1 cellular context compared by ENCODE assay signal in genomic region chr6:13814938-13815575, GRCh38.
TF ChIP-seq lines count a peak whose summit lies in the region.

No MANE protein-coding gene starts in this region.

TF ChIP-seq in HepG2, 621 proteins besides CTCF, POLR2A, EP300 and RAD21 (continued from another document and continues in another):
- TF ChIP-seq ZBTB10 (CRISPR knock-in tag; IDR thresholded peaks at IDR 0.05; ENCODE audit: borderline replicate concordance): no peak
- no peak for TF ChIP-seq TBP (CRISPR knock-in tag; IDR thresholded peaks at IDR 0.05)
- no peak for TF ChIP-seq JUND (CRISPR knock-in tag; IDR thresholded peaks at IDR 0.05)
- no peak for TF ChIP-seq BCL3 (CRISPR knock-in tag; IDR thresholded peaks at IDR 0.05)
- peak; percentile 67 for TF ChIP-seq ZBTB40 (IDR thresholded peaks at IDR 0.05)
- TF ChIP-seq ZBTB40 (CRISPR knock-in tag; IDR thresholded peaks at IDR 0.05): no peak
- no peak for TF ChIP-seq ZNF639 (CRISPR knock-in tag; conservative IDR thresholded peaks at IDR 0.05)
- no peak for TF ChIP-seq ADNP (CRISPR knock-in tag; IDR thresholded peaks at IDR 0.05)
- TF ChIP-seq RARA (CRISPR knock-in tag; IDR thresholded peaks at IDR 0.05): 0 out of 2 replicates have a peak, but pooled peaks have one; percentile 0
- TF ChIP-seq AKNA (CRISPR knock-in tag; IDR thresholded peaks at IDR 0.05; ENCODE audit: borderline replicate concordance): no peak
- no peak for TF ChIP-seq CEBPZ (IDR thresholded peaks at IDR 0.05; ENCODE audit: low read length)
- TF ChIP-seq GRHL1 (CRISPR knock-in tag; conservative IDR thresholded peaks at IDR 0.05): no peak
- TF ChIP-seq ZKSCAN5 (CRISPR knock-in tag; IDR thresholded peaks at IDR 0.05): no peak
- TF ChIP-seq FOXK2 (IDR thresholded peaks at IDR 0.05): no peak
- no peak for TF ChIP-seq ZNF207 (IDR thresholded peaks at IDR 0.05; ENCODE audit: borderline replicate concordance)
- no peak for TF ChIP-seq FOXM1 (CRISPR knock-in tag; IDR thresholded peaks at IDR 0.05)
- TF ChIP-seq THAP9 (CRISPR knock-in tag; IDR thresholded peaks at IDR 0.05; ENCODE audit: borderline replicate concordance): no peak
- no peak for TF ChIP-seq IRF2 (CRISPR knock-in tag; IDR thresholded peaks at IDR 0.05)
- no peak for TF ChIP-seq ATAD3A (CRISPR knock-in tag; IDR thresholded peaks at IDR 0.05)
- no peak for TF ChIP-seq HDAC2 (CRISPR knock-in tag; IDR thresholded peaks at IDR 0.05)
- no peak for TF ChIP-seq CEBPG (CRISPR knock-in tag; IDR thresholded peaks at IDR 0.05)
- TF ChIP-seq POLR2AphosphoS2 (IDR thresholded peaks at IDR 0.05; ENCODE audit: low read depth, low read length): no peak
